In genomic region chr14:23119362-23120327, GRCh38 we compare ENCODE assay signal across 10 cellular contexts. TPM values are rescaled to one million over a fixed set of nuclear protein-coding genes. Genes with fewer than 3 reads are reported as not detected.
DNase-seq lines count a peak whose midpoint lies in the region; ATAC-seq, FAIRE-seq and TF ChIP-seq lines count a peak whose summit lies in the region.
"Had no signal": no experiment of that assay in that cellular context is flagged by ENCODE, and none has a peak within 500 bp of the region (broad histone marks: within the 10 kb centered on the region; RNA-seq: fewer than 3 reads in every experiment).

No MANE protein-coding gene starts in this region.

- H3K4me1 Mint-ChIP-seq in CD4-positive, alpha-beta memory T cell = peaks cover 28 to 55% (median 34%) of the 10 kb centered on the region in 4 donors
- H3K4me1 Mint-ChIP-seq in activated CD8-positive, alpha-beta T cell treated with anti-CD3 and anti-CD28 coated beads, Interleukin-2, amount 10 ng/mL, durations not matched to agents 7 days and 5 days (ENCODE audit: low read depth) = peaks cover 41% of the 10 kb centered on the region

- peak overlapping the region; percentile 40 to 90 (median 77) for H3K4me3 Mint-ChIP-seq in CD4-positive, alpha-beta memory T cell
- H3K4me3 Mint-ChIP-seq in activated CD8-positive, alpha-beta T cell treated with anti-CD3 and anti-CD28 coated beads, Interleukin-2, amount 10 ng/mL, durations not matched to agents 7 days and 5 days = peak overlapping the region; percentile 48

- peak overlapping the region; percentile 86 to 95 (median 91) for H3K27ac Mint-ChIP-seq in CD4-positive, alpha-beta memory T cell
- H3K27ac Mint-ChIP-seq in activated CD8-positive, alpha-beta T cell treated with anti-CD3 and anti-CD28 coated beads, Interleukin-2, amount 10 ng/mL, durations not matched to agents 7 days and 5 days = peak overlapping the region; percentile 88

- H3K27me3 ChIP-seq in CD4-positive, alpha-beta memory T cell (ENCODE audit: insufficient read depth, low read length) = no peaks in the 10 kb centered on the region

- CTCF ChIA-PET in CD4-positive, alpha-beta memory T cell (lab: Charles Lee; ENCODE audit: partially characterized antibody) = interaction anchor here (0.7 to 6.3 kb wide), 21 partner anchors 8 to 258 kb away, joined by 3 to 151 read pairs (median 5); partner anchors contain the start of genes ACIN1, C14orf119, CMTM5 and HOMEZ
- CTCF ChIA-PET in activated CD8-positive, alpha-beta T cell treated with anti-CD3 and anti-CD28 coated beads, Interleukin-2, amount 10 ng/mL, durations not matched to agents 7 days and 5 days (lab: Charles Lee) = interaction anchor here (0.6 to 4.3 kb wide), 32 partner anchors 9 to 522 kb away, joined by 3 to 378 read pairs (median 8); partner anchors contain the start of genes ABHD4, ACIN1, C14orf119 and CDH24

- no peaks in the 10 kb centered on the region for H3K9me3 Mint-ChIP-seq in CD4-positive, alpha-beta memory T cell
- no peaks in the 10 kb centered on the region for H3K9me3 Mint-ChIP-seq in activated CD8-positive, alpha-beta T cell treated with anti-CD3 and anti-CD28 coated beads, Interleukin-2, amount 10 ng/mL, durations not matched to agents 7 days and 5 days (ENCODE audit: insufficient read depth)

- ATAC-seq in activated CD8-positive, alpha-beta T cell treated with anti-CD3 and anti-CD28 coated beads, Interleukin-2, amount 10 ng/mL, durations not matched to agents 7 days and 5 days = peak; percentile 65
- no peak for ATAC-seq in HG03520 (IDR thresholded peaks at IDR 0.05; ENCODE audit: unreplicated experiment)
- no peak for ATAC-seq in HG02981 (IDR thresholded peaks at IDR 0.05; ENCODE audit: unreplicated experiment)

- peak overlapping the region; percentile 49 for H3K27ac ChIP-seq in CD4-positive, alpha-beta memory T cell (ENCODE audit: low read depth, low read length)

- intact Hi-C loops in CD4-positive, alpha-beta memory T cell (cut with micrococcal nuclease) = loop anchor here (1.0 to 2.0 kb wide), 5 partner anchors 43 to 209 kb away; no protein-coding TSS in a partner anchor

- TF ChIP-seq CTCF in GM10266 (IDR thresholded peaks at IDR 0.05; ENCODE audit: control insufficient read depth, insufficient read depth, low read depth, missing control alignments) = no peak

- DNase-seq in CD4-positive, alpha-beta memory T cell = peak; percentile 43 to 54 (median 50)
- DNase-seq in Kasumi-1 (lab: John Stamatoyannopoulos, UW) (peak; percentile 97), medulla oblongata (ENCODE audit: extremely low spot score) (peak; percentile 27), GM10266 (ENCODE audit: extremely low spot score) (no peak), frontal cortex (ENCODE audit: low spot score in 2 of 2) (no peak)
- peak; percentile 60 for DNase-seq in activated CD8-positive, alpha-beta T cell treated with anti-CD3 and anti-CD28 coated beads, Interleukin-2, amount 10 ng/mL, durations not matched to agents 7 days and 5 days
- DNase-seq: DMS79 treated with DMSO at 0.1 percent for 48 hours had no signal

- no peaks in the 10 kb centered on the region for H3K9me3 ChIP-seq in CD4-positive, alpha-beta memory T cell (ENCODE audit: control insufficient read depth in 1 of 2, low read length in 2 of 2)

- peaks cover 0 to 3% of the 10 kb centered on the region in 2 donors for H3K27me3 Mint-ChIP-seq in CD4-positive, alpha-beta memory T cell
- no peaks in the 10 kb centered on the region for H3K27me3 Mint-ChIP-seq in activated CD8-positive, alpha-beta T cell treated with anti-CD3 and anti-CD28 coated beads, Interleukin-2, amount 10 ng/mL, durations not matched to agents 7 days and 5 days (ENCODE audit: low read depth)

- POLR2A ChIA-PET in CD4-positive, alpha-beta memory T cell (lab: Charles Lee; ENCODE audit: partially characterized antibody) = interaction anchor here (0.6 to 4.0 kb wide), 9 partner anchors 24 to 531 kb away, joined by 3 to 67 read pairs (median 9); partner anchors contain the start of genes ACIN1, C14orf119, PABPN1 and PPP1R3E
- POLR2A ChIA-PET in activated CD8-positive, alpha-beta T cell treated with anti-CD3 and anti-CD28 coated beads, Interleukin-2, amount 10 ng/mL, durations not matched to agents 7 days and 5 days (lab: Charles Lee) = interaction anchor here (0.6 to 3.4 kb wide), 6 partner anchors 13 to 289 kb away, joined by 3 to 20 read pairs (median 4); partner anchors contain the start of genes ACIN1 and C14orf119

- no peak overlapping the region for H3K4me3 ChIP-seq in CD4-positive, alpha-beta memory T cell (ENCODE audit: low read length in 2 of 2)

- FAIRE-seq in frontal cortex (lab: Jason Lieb, UNC) = no peak

- H3K36me3 Mint-ChIP-seq in CD4-positive, alpha-beta memory T cell = no peaks in the 10 kb centered on the region
- H3K36me3 Mint-ChIP-seq in activated CD8-positive, alpha-beta T cell treated with anti-CD3 and anti-CD28 coated beads, Interleukin-2, amount 10 ng/mL, durations not matched to agents 7 days and 5 days (ENCODE audit: low read depth) = no peaks in the 10 kb centered on the region

- H3K36me3 ChIP-seq in CD4-positive, alpha-beta memory T cell (ENCODE audit: insufficient read depth, low read length) = no peaks in the 10 kb centered on the region

- H3K4me1 ChIP-seq in CD4-positive, alpha-beta memory T cell (ENCODE audit: insufficient read depth, low read length) = peaks cover 62% of the 10 kb centered on the region

RNA-seq across cellular contexts. Expression of gene CEBPE, which starts 0.6 kb away (rescaled TPM):
- under 1 TPM; 0.69 to 0.84 TPM for total RNA-seq in CD4-positive, alpha-beta memory T cell
- under 1 TPM; 0.16 to 0.35 TPM for polyA plus RNA-seq in CD4-positive, alpha-beta memory T cell
- under 1 TPM; 0.50 to 0.92 TPM for total RNA-seq in activated CD8-positive, alpha-beta T cell treated with anti-CD3 and anti-CD28 coated beads, Interleukin-2, amount 10 ng/mL, durations not matched to agents 7 days and 5 days
- not detected for total RNA-seq in frontal cortex
- total RNA-seq: fibroblast of lung had no signal
- polyA plus RNA-seq: fibroblast of lung had no signal

RNA-seq across cellular contexts. Expression of gene CIROP, which starts 14.9 kb away (rescaled TPM):
- not detected for total RNA-seq in CD4-positive, alpha-beta memory T cell
- polyA plus RNA-seq in CD4-positive, alpha-beta memory T cell = not detected
- not detected for total RNA-seq in activated CD8-positive, alpha-beta T cell treated with anti-CD3 and anti-CD28 coated beads, Interleukin-2, amount 10 ng/mL, durations not matched to agents 7 days and 5 days
- total RNA-seq in frontal cortex = not detected

RNA-seq across cellular contexts. Expression of gene C14orf119, which starts 24.3 kb away (rescaled TPM):
- 10 to 100 TPM; 49.7 to 54.0 TPM for total RNA-seq in CD4-positive, alpha-beta memory T cell
- 100 to 1,000 TPM in 1 of 2 donors, 10 to 100 TPM in 1; 80.1 to 147 TPM for polyA plus RNA-seq in CD4-positive, alpha-beta memory T cell
- total RNA-seq in activated CD8-positive, alpha-beta T cell treated with anti-CD3 and anti-CD28 coated beads, Interleukin-2, amount 10 ng/mL, durations not matched to agents 7 days and 5 days = 10 to 100 TPM; 46.0 to 47.0 TPM
- total RNA-seq in frontal cortex = 22.0 TPM

RNA-seq across cellular contexts. Expression of gene ACIN1, which starts 24.7 kb away (rescaled TPM):
- total RNA-seq in CD4-positive, alpha-beta memory T cell = 100 to 1,000 TPM; 317 to 327 TPM
- polyA plus RNA-seq in CD4-positive, alpha-beta memory T cell = 10 to 100 TPM in 1 of 2 donors, 1 to 10 TPM in 1; 1.2 to 20.5 TPM
- total RNA-seq in activated CD8-positive, alpha-beta T cell treated with anti-CD3 and anti-CD28 coated beads, Interleukin-2, amount 10 ng/mL, durations not matched to agents 7 days and 5 days = 100 to 1,000 TPM; 161 to 177 TPM
- 73.0 TPM for total RNA-seq in frontal cortex

Comparison
In these comparisons a context has a peak if more than half of its experiments do, and no peak if none do; other contexts are left out.
1. DNase-seq: peak in CD4-positive, alpha-beta memory T cell (5 of 5), Kasumi-1 (2 of 2), activated CD8-positive, alpha-beta T cell treated with anti-CD3 and anti-CD28 coated beads, Interleukin-2, amount 10 ng/mL, durations not matched to agents 7 days and 5 days (single experiment) and medulla oblongata (single experiment); none in GM10266 (single experiment) and frontal cortex (0 of 2).